In the genomic region with DNA sequence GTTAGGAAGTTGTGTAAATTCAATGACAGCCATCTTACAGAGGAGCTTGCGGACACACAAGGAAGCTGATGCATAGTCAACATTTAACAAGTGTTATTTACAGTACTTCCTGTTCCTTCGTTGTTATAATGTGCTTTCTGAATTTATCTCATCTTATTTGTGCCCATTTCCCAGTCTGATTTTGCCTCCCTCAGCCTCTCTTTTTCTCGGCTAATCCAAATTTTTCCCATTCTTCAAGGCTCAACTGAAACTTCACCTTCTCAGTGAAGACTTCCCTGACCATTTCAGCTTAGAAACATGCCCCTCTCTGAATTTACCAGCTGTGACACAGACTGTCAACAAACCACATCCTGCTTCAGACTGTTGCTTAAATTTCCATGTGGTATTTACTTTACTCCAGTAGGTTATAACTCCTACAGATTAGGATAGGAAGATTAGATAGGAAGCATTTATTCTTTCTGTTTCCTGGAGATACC, we compare ENCODE assay signal across 8 cellular contexts. TPM values are rescaled to one million over a fixed set of nuclear protein-coding genes. Genes with fewer than 3 reads are reported as not detected.
DNase-seq lines count a peak whose midpoint lies in the region; ATAC-seq and TF ChIP-seq lines count a peak whose summit lies in the region.

No MANE protein-coding gene starts in this region.

- intact Hi-C loops in body of pancreas (cut with DNase I), result no loop called here

- peak overlapping the region; percentile 5 to 98 (median 75) for H3K27ac Mint-ChIP-seq in naive B cell

- H3K27me3 ChIP-seq in body of pancreas (no peaks in the 10 kb centered on the region), right atrium auricular region (no peaks in the 10 kb centered on the region)

- TF ChIP-seq POLR2A in body of pancreas (IDR thresholded peaks at IDR 0.05), result no peak

- H3K27ac ChIP-seq in body of pancreas, result peak overlapping the region in 3 of 4 donors; percentile 22 to 55 (median 44)
- peak overlapping the region in 1 of 2 donors; percentile 13 for H3K27ac ChIP-seq in right atrium auricular region

- peaks cover 13 to 17% (median 16%) of the 10 kb centered on the region in 3 donors for H3K4me1 Mint-ChIP-seq in naive B cell

- peak overlapping the region; percentile 2 to 89 (median 75) for H3K4me3 Mint-ChIP-seq in naive B cell

- no peak for TF ChIP-seq CTCF in body of pancreas (IDR thresholded peaks at IDR 0.05)
- TF ChIP-seq CTCF in right atrium auricular region (IDR thresholded peaks at IDR 0.05), result no peak

- peak; percentile 75 for ATAC-seq in HG02938 (IDR thresholded peaks at IDR 0.05; ENCODE audit: unreplicated experiment)
- ATAC-seq in body of pancreas, result peak; percentile 44
- ATAC-seq in naive B cell (ENCODE audit: low read depth in 2 of 2), result peak; percentile 60 to 65

- H3K4me3 ChIP-seq in body of pancreas (no peak overlapping the region), right atrium auricular region (no peak overlapping the region)

- H3K36me3 ChIP-seq in body of pancreas (replicated peaks in 1 of 2; ENCODE audit: insufficient read depth in 1 of 2, low read depth in 2 of 2) (no peaks in the 10 kb centered on the region), right atrium auricular region (no peaks in the 10 kb centered on the region)

- H3K9me3 ChIP-seq in body of pancreas, result no peaks in the 10 kb centered on the region
- no peaks in the 10 kb centered on the region for H3K9me3 ChIP-seq in right atrium auricular region

- peaks cover 37% of the 10 kb centered on the region for H3K4me1 ChIP-seq in body of pancreas
- H3K4me1 ChIP-seq in right atrium auricular region, result peaks cover 0 to 4% of the 10 kb centered on the region in 2 donors

- H3K36me3 Mint-ChIP-seq in naive B cell, result no peaks in the 10 kb centered on the region

- DNase-seq in NCI-H1417 (lab: John Stamatoyannopoulos, UW) (peak in 2 of 3 experiments; percentile 57 to 68), NCI-H1417 treated with DMSO at 0.1 percent for 48 hours (lab: John Stamatoyannopoulos, UW) (no peak), NCI-H526 (lab: John Stamatoyannopoulos, UW) (peak; percentile 51 to 60), body of pancreas (no peak), naive B cell (peak; percentile 11), right atrium auricular region (ENCODE audit: low spot score) (no peak)
- no peak for DNase-seq in stimulated activated CD8-positive, alpha-beta memory T cell treated with anti-CD3 and anti-CD28 coated beads, Interleukin-4, amount 100 ng/mL, for 48 hours

- H3K27me3 Mint-ChIP-seq in naive B cell, result no peaks in the 10 kb centered on the region

- 33 to 45% methylated on average over 3 of the region's 3 CpGs for WGBS in body of pancreas, 2 donors

- H3K9me3 Mint-ChIP-seq in naive B cell, result no peaks in the 10 kb centered on the region

RNA-seq across cellular contexts. Expression of gene CP, which starts 55.7 kb away (rescaled TPM):
- total RNA-seq in body of pancreas (10 to 100 TPM in 1 of 2 donors, 1 to 10 TPM in 1; 5.7 to 11.5 TPM), right atrium auricular region (10 to 100 TPM in 1 of 2 donors, 1 to 10 TPM in 1; 6.8 to 68.4 TPM)
- polyA plus RNA-seq in naive B cell (ENCODE audit: low read depth in 6 of 6), result 1 to 10 TPM in 1 of 6 donors, under 1 TPM in 3, not detected in 2; 0.36 to 1.1 (median 0.63) TPM

RNA-seq across cellular contexts. Expression of gene TM4SF18, which starts 56.1 kb away (rescaled TPM):
- total RNA-seq in body of pancreas (10 to 100 TPM in 1 of 2 donors, 1 to 10 TPM in 1; 7.9 to 13.2 TPM), right atrium auricular region (10 to 100 TPM in 1 of 2 donors, 1 to 10 TPM in 1; 6.7 to 13.8 TPM)
- polyA plus RNA-seq in naive B cell (ENCODE audit: low read depth in 6 of 6), result not detected

Comparison
In these comparisons a context has a peak if more than half of its experiments do, and no peak if none do; other contexts are left out.
1. DNase-seq: peak in NCI-H1417 (2 of 3), NCI-H526 (2 of 2) and naive B cell (single experiment); none in NCI-H1417 treated with DMSO at 0.1 percent for 48 hours (single experiment), body of pancreas (0 of 4), right atrium auricular region (single experiment) and stimulated activated CD8-positive, alpha-beta memory T cell treated with anti-CD3 and anti-CD28 coated beads, Interleukin-4, amount 100 ng/mL, for 48 hours (single experiment).
2. Peak in every context shown above with its lines, with median percentiles within 50 percentile points of each other: ATAC-seq.